30 cellular contexts compared by ENCODE assay signal in the genomic region with DNA sequence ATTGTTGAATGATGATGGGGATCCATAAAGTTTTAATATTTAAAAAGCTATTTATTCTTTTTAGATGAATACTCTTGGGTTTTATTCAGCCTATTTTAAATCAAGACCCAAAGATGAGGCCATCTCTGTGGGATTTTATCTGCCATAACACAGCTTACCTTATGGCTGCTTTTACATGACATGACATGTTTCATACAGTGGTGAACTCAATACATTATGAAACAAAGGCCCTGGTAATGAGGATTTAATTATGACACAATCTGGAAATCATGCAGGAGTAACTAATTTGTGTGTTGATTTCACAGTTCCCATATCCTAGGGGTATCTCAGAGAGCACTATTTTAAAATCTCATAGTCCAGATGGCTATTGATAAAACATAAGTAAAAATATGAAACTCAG.
"Had no signal": no experiment of that assay in that cellular context is flagged by ENCODE, and none has a peak within 500 bp of the region (broad histone marks: within the 10 kb centered on the region; RNA-seq: fewer than 3 reads in every experiment).

No MANE protein-coding gene starts in this region.

- FAIRE-seq: TTC549 had no signal

- H3K4me1 ChIP-seq: Peyer's patch had no signal

- H3K4me3 ChIP-seq: Peyer's patch had no signal

- H3K9me3 ChIP-seq: Peyer's patch had no signal

- DNase-seq: activated CD4-positive, alpha-beta T cell treated with anti-CD3 and anti-CD28 coated beads, Interleukin-2, amount 10 ng/mL, durations not matched to agents 24 days and 14 days; activated CD4-positive, alpha-beta T cell treated with anti-CD3 and anti-CD28 coated beads, Interleukin-2, amount 50 U/mL, for 4 hours; activated CD8-positive, alpha-beta T cell treated with anti-CD3 and anti-CD28 coated beads for 36 hours; activated effector memory CD4-positive, alpha-beta T cell treated with anti-CD3 and anti-CD28 coated beads, Interleukin-2, amount 50 U/mL, for 16 hours; activated naive CD4-positive, alpha-beta T cell; activated naive CD4-positive, alpha-beta T cell treated with anti-CD3 and anti-CD28 coated beads, Interleukin-2, amount 50 U/mL, for 16 hours; activated naive CD8-positive, alpha-beta T cell treated with anti-CD3 and anti-CD28 coated beads for 36 hours; activated T-cell treated with anti-CD3 and anti-CD28 coated beads, Interleukin-2, amount 50 U/mL, for 1 hour; activated T-cell treated with anti-CD3 and anti-CD28 coated beads, Interleukin-2, amount 50 U/mL, for 72 hours; amniotic stem cell; aorta; brain microvascular endothelial cell; Kasumi-1; KG1; MM.1S; MV-4-11; NCI-H1092; NCI-H1417; NCI-H146; NCI-H1930; NCI-H2081 treated with DMSO at 0.1 percent for 48 hours; NCI-H510A; NCI-H526; NCI-H748 treated with DMSO at 0.1 percent for 48 hours; NK-92 treated with Interleukin-12 subunit alpha and Interleukin-12 subunit beta, amount 100 ng/mL, for 24 hours; PC-3; Peyer's patch; Right ventricle myocardium superior; RPMI8226 had no signal

- H3K27ac ChIP-seq: brain microvascular endothelial cell, Peyer's patch had no signal

- H3K36me3 ChIP-seq: brain microvascular endothelial cell, Peyer's patch had no signal

- H3K27me3 ChIP-seq: brain microvascular endothelial cell, Peyer's patch had no signal
